ENCODE assay signal across 19 cellular contexts in genomic region chr6:70180904-70181599, GRCh38.
A peak's percentile ranks its signal among the peaks of the same experiment; 100 is the strongest.
DNase-seq lines count a peak whose midpoint lies in the region; ATAC-seq lines count a peak whose summit lies in the region.
"Had no signal": no experiment of that assay in that cellular context is flagged by ENCODE, and none has a peak within 500 bp of the region (broad histone marks: within the 10 kb centered on the region; RNA-seq: fewer than 3 reads in every experiment).

No MANE protein-coding gene starts in this region.

- H3K36me3 Mint-ChIP-seq in activated T-cell treated with anti-CD3 and anti-CD28 coated beads, Interleukin-2, amount 50 U/mL, for 24 hours (ENCODE audit: low read depth) = no peaks in the 10 kb centered on the region
- no peaks in the 10 kb centered on the region for H3K36me3 Mint-ChIP-seq in CD4-positive, alpha-beta memory T cell
- H3K36me3 Mint-ChIP-seq: activated naive CD8-positive, alpha-beta T cell had no signal

- no peaks in the 10 kb centered on the region for H3K9me3 Mint-ChIP-seq in activated T-cell treated with anti-CD3 and anti-CD28 coated beads, Interleukin-2, amount 50 U/mL, for 24 hours
- no peaks in the 10 kb centered on the region for H3K9me3 Mint-ChIP-seq in stimulated activated naive CD8-positive, alpha-beta T cell treated with anti-CD3 and anti-CD28 coated beads, Interleukin-15, amount 100 ng/mL, for 72 hours
- no peaks in the 10 kb centered on the region for H3K9me3 Mint-ChIP-seq in CD4-positive, alpha-beta memory T cell

- H3K27me3 Mint-ChIP-seq in activated T-cell treated with anti-CD3 and anti-CD28 coated beads, Interleukin-2, amount 50 U/mL, for 24 hours = peaks cover 2% of the 10 kb centered on the region
- H3K27me3 Mint-ChIP-seq in stimulated activated naive CD8-positive, alpha-beta T cell treated with anti-CD3 and anti-CD28 coated beads, Interleukin-15, amount 100 ng/mL, for 72 hours = no peaks in the 10 kb centered on the region
- no peaks in the 10 kb centered on the region for H3K27me3 Mint-ChIP-seq in CD4-positive, alpha-beta memory T cell
- H3K27me3 Mint-ChIP-seq: activated naive CD8-positive, alpha-beta T cell had no signal

- no peak overlapping the region for H3K4me3 Mint-ChIP-seq in activated T-cell treated with anti-CD3 and anti-CD28 coated beads, Interleukin-2, amount 50 U/mL, for 24 hours
- H3K4me3 Mint-ChIP-seq in stimulated activated naive CD8-positive, alpha-beta T cell treated with anti-CD3 and anti-CD28 coated beads, Interleukin-15, amount 100 ng/mL, for 72 hours = no peak overlapping the region
- no peak overlapping the region for H3K4me3 Mint-ChIP-seq in CD4-positive, alpha-beta memory T cell
- H3K4me3 Mint-ChIP-seq: activated naive CD8-positive, alpha-beta T cell; endodermal cell had no signal

- peak; percentile 75 for ATAC-seq in HG02852 (IDR thresholded peaks at IDR 0.05; ENCODE audit: unreplicated experiment)
- ATAC-seq in stimulated activated naive CD8-positive, alpha-beta T cell treated with anti-CD3 and anti-CD28 coated beads, Interleukin-15, amount 100 ng/mL, for 72 hours = peak; percentile 62
- ATAC-seq: gastroesophageal sphincter had no signal

- no peaks in the 10 kb centered on the region for H3K27me3 ChIP-seq in CD4-positive, alpha-beta memory T cell (ENCODE audit: insufficient read depth, low read length)
- H3K27me3 ChIP-seq: gastroesophageal sphincter, SJSA1, spleen had no signal

- CTCF ChIA-PET in CD4-positive, alpha-beta memory T cell (lab: Charles Lee; ENCODE audit: partially characterized antibody) = no interaction called here

- POLR2A ChIA-PET in CD4-positive, alpha-beta memory T cell (lab: Charles Lee; ENCODE audit: partially characterized antibody) = no interaction called here

- no peaks in the 10 kb centered on the region for H3K36me3 ChIP-seq in CD4-positive, alpha-beta memory T cell (ENCODE audit: insufficient read depth, low read length)
- H3K36me3 ChIP-seq: gastroesophageal sphincter, SJSA1, thoracic aorta had no signal

- no peaks in the 10 kb centered on the region for H3K4me1 ChIP-seq in CD4-positive, alpha-beta memory T cell (ENCODE audit: insufficient read depth, low read length)
- H3K4me1 ChIP-seq: gastroesophageal sphincter, SJSA1, spleen had no signal

- DNase-seq in activated T-cell treated with anti-CD3 and anti-CD28 coated beads, Interleukin-2, amount 50 U/mL, for 24 hours = no peak
- DNase-seq in activated T-cell treated with anti-CD3 and anti-CD28 coated beads for 4 hours (no peak), OCI-M1 (lab: John Stamatoyannopoulos, UW) (peak; percentile 16), activated gamma-delta T cell (lab: John Stamatoyannopoulos, UW) (no peak), NCI-H2107 (lab: John Stamatoyannopoulos, UW) (no peak)
- no peak for DNase-seq in stimulated activated naive CD8-positive, alpha-beta T cell treated with anti-CD3 and anti-CD28 coated beads, Interleukin-15, amount 100 ng/mL, for 72 hours
- no peak for DNase-seq in CD4-positive, alpha-beta memory T cell
- DNase-seq: caudate nucleus; endodermal cell; islet precursor cell; midbrain; NCI-H2081 treated with DMSO at 0.1 percent for 48 hours; NK-92 treated with Interleukin-12 subunit alpha and Interleukin-12 subunit beta, amount 100 ng/mL, for 24 hours; spleen had no signal

- intact Hi-C loops in CD4-positive, alpha-beta memory T cell (cut with micrococcal nuclease) = no loop called here

- peak overlapping the region; percentile 60 for H3K27ac Mint-ChIP-seq in activated T-cell treated with anti-CD3 and anti-CD28 coated beads, Interleukin-2, amount 50 U/mL, for 24 hours
- no peak overlapping the region for H3K27ac Mint-ChIP-seq in stimulated activated naive CD8-positive, alpha-beta T cell treated with anti-CD3 and anti-CD28 coated beads, Interleukin-15, amount 100 ng/mL, for 72 hours
- H3K27ac Mint-ChIP-seq in CD4-positive, alpha-beta memory T cell = no peak overlapping the region
- H3K27ac Mint-ChIP-seq: activated naive CD8-positive, alpha-beta T cell; endodermal cell had no signal

- H3K4me3 ChIP-seq in CD4-positive, alpha-beta memory T cell (ENCODE audit: low read length in 2 of 2) = no peak overlapping the region
- H3K4me3 ChIP-seq: gastroesophageal sphincter, SJSA1, spleen, thoracic aorta had no signal

- no peaks in the 10 kb centered on the region for H3K9me3 ChIP-seq in CD4-positive, alpha-beta memory T cell (ENCODE audit: control insufficient read depth in 1 of 2, low read length in 2 of 2)
- H3K9me3 ChIP-seq: SJSA1, thoracic aorta had no signal

- H3K4me1 Mint-ChIP-seq in activated T-cell treated with anti-CD3 and anti-CD28 coated beads, Interleukin-2, amount 50 U/mL, for 24 hours (ENCODE audit: low read depth) = no peaks in the 10 kb centered on the region
- H3K4me1 Mint-ChIP-seq in stimulated activated naive CD8-positive, alpha-beta T cell treated with anti-CD3 and anti-CD28 coated beads, Interleukin-15, amount 100 ng/mL, for 72 hours = no peaks in the 10 kb centered on the region
- no peaks in the 10 kb centered on the region for H3K4me1 Mint-ChIP-seq in CD4-positive, alpha-beta memory T cell

- H3K27ac ChIP-seq in CD4-positive, alpha-beta memory T cell (ENCODE audit: low read depth, low read length) = no peak overlapping the region
- H3K27ac ChIP-seq: gastroesophageal sphincter, SJSA1, spleen, thoracic aorta had no signal
